ENCODE assay signal across 8 cellular contexts in the genomic region with DNA sequence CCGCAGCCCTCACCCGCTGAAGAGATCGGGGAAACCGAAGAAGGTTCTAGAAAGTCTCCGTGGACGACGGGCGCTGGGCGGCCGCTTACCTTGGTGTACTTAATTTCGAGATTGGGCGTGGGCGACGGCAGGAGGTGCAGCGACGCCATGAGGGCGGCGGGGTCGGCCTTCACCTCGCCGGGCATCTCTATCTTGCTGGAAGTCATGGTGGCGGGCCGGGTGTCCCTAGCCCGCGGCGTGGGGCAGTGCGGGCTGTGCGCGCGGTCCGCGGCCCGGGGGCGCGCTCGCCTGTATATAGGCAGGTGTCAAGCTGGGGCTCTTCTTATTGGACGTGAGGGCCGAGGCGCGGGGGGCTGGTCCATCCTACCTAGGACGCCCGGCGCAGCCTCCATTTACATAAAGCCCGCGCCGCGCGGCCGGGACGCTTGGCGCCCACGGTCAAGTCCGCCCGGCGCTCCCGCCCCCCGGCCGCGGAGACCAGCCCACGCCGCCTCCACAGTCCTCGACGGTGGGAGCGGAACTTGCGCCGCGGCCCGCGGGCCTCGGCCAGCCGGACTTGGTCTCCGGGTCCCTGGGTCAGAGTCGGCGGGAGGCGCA. TPM values are rescaled to one million over a fixed set of nuclear protein-coding genes. Genes with fewer than 3 reads are reported as not detected.
DNase-seq lines count a peak whose midpoint lies in the region; ATAC-seq and TF ChIP-seq lines count a peak whose summit lies in the region.

A gene (minus strand): TSS at position 267 of the 597 bp plus-strand sequence. CDS start 61 bp downstream, at position 206.

- no peak for TF ChIP-seq CTCF in retinal pigment epithelial cell (conservative IDR thresholded peaks at IDR 0.05; ENCODE audit: low read depth, low read length)

- H3K4me1 ChIP-seq in iPS DF 6.9 (ENCODE audit: control insufficient read depth, insufficient read depth, low read length), result no peaks in the 10 kb centered on the region

- ATAC-seq in HG02798 (IDR thresholded peaks at IDR 0.05; ENCODE audit: poor library complexity, unreplicated experiment) (peak; percentile 15), GM21360 (IDR thresholded peaks at IDR 0.05; ENCODE audit: unreplicated experiment) (no peak), GM19351 (IDR thresholded peaks at IDR 0.05; ENCODE audit: unreplicated experiment) (no peak)
- peak; percentile 28 to 48 for ATAC-seq in activated naive CD4-positive, alpha-beta T cell treated with anti-CD3 and anti-CD28 coated beads, Interleukin-2, amount 50 U/mL, for 72 hours

- no peaks in the 10 kb centered on the region for H3K9me3 ChIP-seq in iPS DF 6.9 (ENCODE audit: control insufficient read depth, insufficient read depth, low read length)

- no peak within 1 kb of the TSS for H3K27ac ChIP-seq in iPS DF 6.9 (ENCODE audit: low read length)

- peaks cover 43% of the 10 kb centered on the region for H3K27me3 ChIP-seq in iPS DF 6.9 (ENCODE audit: control insufficient read depth, insufficient read depth, low read length)

- peaks cover 0 to 20% of the 10 kb centered on the region in 2 donors for H3K36me3 Mint-ChIP-seq in activated naive CD4-positive, alpha-beta T cell treated with anti-CD3 and anti-CD28 coated beads, Interleukin-2, amount 50 U/mL, for 72 hours

- H3K27ac Mint-ChIP-seq in activated naive CD4-positive, alpha-beta T cell treated with anti-CD3 and anti-CD28 coated beads, Interleukin-2, amount 50 U/mL, for 72 hours, result no peak within 1 kb of the TSS

- no peaks in the 10 kb centered on the region for H3K36me3 ChIP-seq in iPS DF 6.9 (ENCODE audit: control insufficient read depth, insufficient read depth, low read length)

- DNase-seq in activated naive CD4-positive, alpha-beta T cell treated with anti-CD3 and anti-CD28 coated beads, Interleukin-2, amount 50 U/mL, for 72 hours (ENCODE audit: low spot score in 2 of 2), result peak in 1 of 2 donors; percentile 9
- DNase-seq in iPS DF 6.9 (ENCODE audit: low read depth, low spot score) (no peak), retinal pigment epithelial cell (ENCODE audit: low read depth) (no peak), NCI-H1436 (lab: John Stamatoyannopoulos, UW) (no peak), NCI-H1694 (lab: John Stamatoyannopoulos, UW) (no peak)

- peak within 1 kb of the TSS; percentile 62; the same call in 1 of the 2 replicates for H3K4me3 ChIP-seq in iPS DF 6.9 (ENCODE audit: low read length)
- peak within 1 kb of the TSS; percentile 43 for H3K4me3 ChIP-seq in retinal pigment epithelial cell (ENCODE audit: low read length)

- H3K9me3 Mint-ChIP-seq in activated naive CD4-positive, alpha-beta T cell treated with anti-CD3 and anti-CD28 coated beads, Interleukin-2, amount 50 U/mL, for 72 hours, result no peaks in the 10 kb centered on the region

- no CpG with 5 or more reads among the region's 75 CpGs for WGBS in iPS DF 6.9 (ENCODE audit: insufficient coverage, insufficient read length)

RNA-seq across cellular contexts. Expression of the gene that starts here (rescaled TPM):
- not detected for total RNA-seq in activated naive CD4-positive, alpha-beta T cell treated with anti-CD3 and anti-CD28 coated beads, Interleukin-2, amount 50 U/mL, for 72 hours

Comparison
In these comparisons a context has a peak if more than half of its experiments do, and no peak if none do; other contexts are left out.
1. Peak in ATAC-seq in activated naive CD4-positive, alpha-beta T cell treated with anti-CD3 and anti-CD28 coated beads, Interleukin-2, amount 50 U/mL, for 72 hours; RNA of the gene not detected or under 1 TPM.